25 cellular contexts compared by ENCODE assay signal in genomic region chr12:21893924-21894323, GRCh38. TPM values are rescaled to one million over a fixed set of nuclear protein-coding genes. Genes with fewer than 3 reads are reported as not detected.
"Had no signal": no experiment of that assay in that cellular context is flagged by ENCODE, and none has a peak within 500 bp of the region (broad histone marks: within the 10 kb centered on the region; RNA-seq: fewer than 3 reads in every experiment).

No MANE protein-coding gene starts in this region.

- H3K4me3 Mint-ChIP-seq: effector memory CD8-positive, alpha-beta T cell; natural killer cell; neural crest cell; stimulated activated naive CD8-positive, alpha-beta T cell treated with anti-CD3 and anti-CD28 coated beads, Interleukin-15, amount 100 ng/mL, for 72 hours; type B pancreatic cell had no signal

- H3K9me3 ChIP-seq: lower lobe of right lung, neutrophil, testis, tibial artery had no signal

- H3K27me3 Mint-ChIP-seq: stimulated activated naive CD8-positive, alpha-beta T cell treated with anti-CD3 and anti-CD28 coated beads, Interleukin-15, amount 100 ng/mL, for 72 hours; type B pancreatic cell had no signal

- H3K4me1 Mint-ChIP-seq: natural killer cell; neural crest cell; stimulated activated naive CD8-positive, alpha-beta T cell treated with anti-CD3 and anti-CD28 coated beads, Interleukin-15, amount 100 ng/mL, for 72 hours had no signal

- H3K9ac ChIP-seq: parathyroid adenoma had no signal

- H3K9me3 Mint-ChIP-seq: type B pancreatic cell had no signal

- H3K4me3 ChIP-seq: heart left ventricle, hepatocyte, left lung, lower lobe of right lung, testis, tibial artery had no signal

- H3K4me1 ChIP-seq: lower lobe of right lung, parathyroid adenoma, testis had no signal

- H3K27ac ChIP-seq: hepatocyte, left lung, lower lobe of right lung, neutrophil, parathyroid adenoma, testis had no signal

- H3K27ac Mint-ChIP-seq: effector memory CD8-positive, alpha-beta T cell; natural killer cell; progenitor cell of endocrine pancreas; stimulated activated naive CD8-positive, alpha-beta T cell treated with anti-CD3 and anti-CD28 coated beads, Interleukin-15, amount 100 ng/mL, for 72 hours; type B pancreatic cell had no signal

- H3K36me3 Mint-ChIP-seq: natural killer cell, type B pancreatic cell had no signal

- H3K27me3 ChIP-seq: heart left ventricle, hepatocyte, left lung, neutrophil, testis, tibial artery had no signal

- DNase-seq: cortex of kidney; effector memory CD8-positive, alpha-beta T cell; erythroblast; heart left ventricle; kidney; left lung; lower lobe of right lung; natural killer cell; right cardiac atrium; small intestine; stimulated activated CD4-positive, alpha-beta T cell treated with anti-CD3 and anti-CD28 coated beads, Interleukin-1b, Interleukin-23, amount 100 ng/mL, for 48 hours; stimulated activated CD4-positive, alpha-beta T cell treated with anti-CD3 and anti-CD28 coated beads, Interleukin-4, amount 100 ng/mL, for 1 hour; stimulated activated CD8-positive, alpha-beta memory T cell treated with anti-CD3 and anti-CD28 coated beads, Interleukin-4, amount 100 ng/mL, for 48 hours; stimulated activated naive CD4-positive, alpha-beta T cell; stimulated activated naive CD8-positive, alpha-beta T cell treated with anti-CD3 and anti-CD28 coated beads, Interleukin-15, amount 100 ng/mL, for 72 hours; substantia nigra; testis; tibial artery had no signal

- ATAC-seq: effector memory CD8-positive, alpha-beta T cell; heart left ventricle; left lung; natural killer cell; right cardiac atrium; stimulated activated naive CD8-positive, alpha-beta T cell treated with anti-CD3 and anti-CD28 coated beads, Interleukin-15, amount 100 ng/mL, for 72 hours had no signal

- H3K36me3 ChIP-seq: left lung, lower lobe of right lung, neutrophil, tibial artery had no signal

RNA-seq across cellular contexts. Expression of gene ABCC9, which starts 47.3 kb away (rescaled TPM):
- total RNA-seq: dermis microvascular lymphatic vessel endothelial cell had no signal
